Comparison of ENCODE assay signal across 1 cellular context in genomic region chr10:131872837-131873375, GRCh38.
TF ChIP-seq lines count a peak whose summit lies in the region.

No MANE protein-coding gene starts in this region.

TF ChIP-seq in GM23338, 12 proteins besides CTCF, POLR2A, EP300 and RAD21 (continued from another document):
- TF ChIP-seq REST (IDR thresholded peaks at IDR 0.05; ENCODE audit: unreplicated experiment): no peak
TF ChIP-seq in GM23338: peak in this region for 0.
